1 cellular context compared by ENCODE assay signal in the genomic region with DNA sequence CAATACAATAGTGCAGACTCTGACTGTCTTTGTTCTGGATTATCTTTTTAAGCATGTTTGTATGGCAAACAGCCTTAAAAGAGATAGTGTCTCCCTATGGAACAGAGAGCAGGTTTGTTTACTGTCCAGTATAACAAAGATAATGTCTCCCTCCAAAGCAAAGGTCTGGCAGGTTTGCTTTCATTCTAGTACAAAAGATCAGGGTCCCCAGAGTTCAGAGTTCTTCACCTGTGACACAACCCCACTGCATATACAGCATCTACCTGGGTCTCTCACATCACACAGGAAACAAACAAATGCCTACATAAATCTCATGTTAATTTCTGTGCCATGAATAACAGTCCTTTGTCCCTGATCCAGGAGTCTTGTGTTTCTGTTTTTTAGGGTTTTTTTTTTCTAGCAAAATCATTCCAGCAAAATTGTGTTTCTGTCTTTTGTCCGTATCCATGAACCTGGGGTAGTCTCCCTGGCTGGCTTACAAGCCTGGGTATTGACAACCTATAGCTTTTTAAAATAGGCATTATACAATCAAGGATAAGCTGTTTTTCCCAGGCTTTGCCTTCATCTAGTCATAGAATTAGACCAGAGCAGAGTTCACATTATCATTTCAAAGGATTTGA.
TF ChIP-seq lines count a peak whose summit lies in the region.

No MANE protein-coding gene starts in this region.

TF ChIP-seq in HepG2, 621 proteins besides CTCF, POLR2A, EP300 and RAD21 (continued from another document and continues in another):
- TF ChIP-seq, protein P1, sequence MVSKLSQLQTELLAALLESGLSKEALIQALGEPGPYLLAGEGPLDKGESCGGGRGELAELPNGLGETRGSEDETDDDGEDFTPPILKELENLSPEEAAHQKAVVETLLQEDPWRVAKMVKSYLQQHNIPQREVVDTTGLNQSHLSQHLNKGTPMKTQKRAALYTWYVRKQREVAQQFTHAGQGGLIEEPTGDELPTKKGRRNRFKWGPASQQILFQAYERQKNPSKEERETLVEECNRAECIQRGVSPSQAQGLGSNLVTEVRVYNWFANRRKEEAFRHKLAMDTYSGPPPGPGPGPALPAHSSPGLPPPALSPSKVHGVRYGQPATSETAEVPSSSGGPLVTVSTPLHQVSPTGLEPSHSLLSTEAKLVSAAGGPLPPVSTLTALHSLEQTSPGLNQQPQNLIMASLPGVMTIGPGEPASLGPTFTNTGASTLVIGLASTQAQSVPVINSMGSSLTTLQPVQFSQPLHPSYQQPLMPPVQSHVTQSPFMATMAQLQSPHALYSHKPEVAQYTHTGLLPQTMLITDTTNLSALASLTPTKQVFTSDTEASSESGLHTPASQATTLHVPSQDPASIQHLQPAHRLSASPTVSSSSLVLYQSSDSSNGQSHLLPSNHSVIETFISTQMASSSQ (IDR thresholded peaks at IDR 0.05; ENCODE audit: low read depth): no peak
- TF ChIP-seq, protein P1 (CRISPR knock-in tag; IDR thresholded peaks at IDR 0.05; ENCODE audit: borderline replicate concordance): peak; percentile 41; the same call in 1 of the 2 replicates
- TF ChIP-seq RFXAP (CRISPR knock-in tag; IDR thresholded peaks at IDR 0.05; ENCODE audit: borderline replicate concordance) (no peak), ZNF552 (CRISPR knock-in tag; IDR thresholded peaks at IDR 0.05; ENCODE audit: borderline replicate concordance) (no peak), ZNF790 (CRISPR knock-in tag; IDR thresholded peaks at IDR 0.05; ENCODE audit: borderline replicate concordance) (no peak), ONECUT2 (CRISPR knock-in tag; IDR thresholded peaks at IDR 0.05) (peak; percentile 41; the same call in 1 of the 2 replicates), TGIF2 (CRISPR knock-in tag; IDR thresholded peaks at IDR 0.05) (no peak), JUN (CRISPR knock-in tag; IDR thresholded peaks at IDR 0.05) (no peak), ASH2L (IDR thresholded peaks at IDR 0.05; ENCODE audit: insufficient read length, low read depth, low read length) (peak; percentile 93), ZMYM4 (CRISPR knock-in tag; IDR thresholded peaks at IDR 0.05) (0 out of 2 replicates have a peak, but pooled peaks have one; percentile 14), ISL2 (CRISPR knock-in tag; IDR thresholded peaks at IDR 0.05) (peak; percentile 97), ZFP82 (CRISPR knock-in tag; IDR thresholded peaks at IDR 0.05; ENCODE audit: borderline replicate concordance) (no peak), ZBTB42 (CRISPR knock-in tag; IDR thresholded peaks at IDR 0.05) (no peak), ZNF34 (CRISPR knock-in tag; IDR thresholded peaks at IDR 0.05; ENCODE audit: borderline replicate concordance) (no peak), RFX1 (IDR thresholded peaks at IDR 0.05) (no peak), IRX3 (CRISPR knock-in tag; IDR thresholded peaks at IDR 0.05; ENCODE audit: borderline replicate concordance, low read depth) (no peak), PITX1 (CRISPR knock-in tag; IDR thresholded peaks at IDR 0.05) (peak; percentile 54; the same call in 1 of the 2 replicates), ZNF883 (CRISPR knock-in tag; IDR thresholded peaks at IDR 0.05; ENCODE audit: not compliant biosample characterization) (no peak), NFKBIZ (CRISPR knock-in tag; IDR thresholded peaks at IDR 0.05) (0 out of 2 replicates have a peak, but pooled peaks have one; percentile 64), ESRRA (CRISPR knock-in tag; IDR thresholded peaks at IDR 0.05; ENCODE audit: low read depth) (no peak), PAWR (CRISPR knock-in tag; IDR thresholded peaks at IDR 0.05; ENCODE audit: borderline replicate concordance) (no peak), NR2C2 (CRISPR knock-in tag; IDR thresholded peaks at IDR 0.05; ENCODE audit: borderline replicate concordance) (peak; percentile 66), ZNF546 (CRISPR knock-in tag; conservative IDR thresholded peaks at IDR 0.05) (no peak), ZNF430 (CRISPR knock-in tag; IDR thresholded peaks at IDR 0.05) (no peak), ZNF468 (CRISPR knock-in tag; IDR thresholded peaks at IDR 0.05) (no peak), ZNF260 (CRISPR knock-in tag; IDR thresholded peaks at IDR 0.05; ENCODE audit: borderline replicate concordance, low read depth) (no peak), ZNF33B (CRISPR knock-in tag; IDR thresholded peaks at IDR 0.05) (no peak), ZNF737 (CRISPR knock-in tag; IDR thresholded peaks at IDR 0.05; ENCODE audit: borderline replicate concordance) (no peak), PCBP2 (optimal IDR thresholded peaks at IDR 0.05; ENCODE audit: low read depth, low read length, poor library complexity, severe bottlenecking) (no peak)
- TF ChIP-seq, protein P2, sequence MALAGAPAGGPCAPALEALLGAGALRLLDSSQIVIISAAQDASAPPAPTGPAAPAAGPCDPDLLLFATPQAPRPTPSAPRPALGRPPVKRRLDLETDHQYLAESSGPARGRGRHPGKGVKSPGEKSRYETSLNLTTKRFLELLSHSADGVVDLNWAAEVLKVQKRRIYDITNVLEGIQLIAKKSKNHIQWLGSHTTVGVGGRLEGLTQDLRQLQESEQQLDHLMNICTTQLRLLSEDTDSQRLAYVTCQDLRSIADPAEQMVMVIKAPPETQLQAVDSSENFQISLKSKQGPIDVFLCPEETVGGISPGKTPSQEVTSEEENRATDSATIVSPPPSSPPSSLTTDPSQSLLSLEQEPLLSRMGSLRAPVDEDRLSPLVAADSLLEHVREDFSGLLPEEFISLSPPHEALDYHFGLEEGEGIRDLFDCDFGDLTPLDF (CRISPR knock-in tag; IDR thresholded peaks at IDR 0.05): no peak
- TF ChIP-seq, protein P3, sequence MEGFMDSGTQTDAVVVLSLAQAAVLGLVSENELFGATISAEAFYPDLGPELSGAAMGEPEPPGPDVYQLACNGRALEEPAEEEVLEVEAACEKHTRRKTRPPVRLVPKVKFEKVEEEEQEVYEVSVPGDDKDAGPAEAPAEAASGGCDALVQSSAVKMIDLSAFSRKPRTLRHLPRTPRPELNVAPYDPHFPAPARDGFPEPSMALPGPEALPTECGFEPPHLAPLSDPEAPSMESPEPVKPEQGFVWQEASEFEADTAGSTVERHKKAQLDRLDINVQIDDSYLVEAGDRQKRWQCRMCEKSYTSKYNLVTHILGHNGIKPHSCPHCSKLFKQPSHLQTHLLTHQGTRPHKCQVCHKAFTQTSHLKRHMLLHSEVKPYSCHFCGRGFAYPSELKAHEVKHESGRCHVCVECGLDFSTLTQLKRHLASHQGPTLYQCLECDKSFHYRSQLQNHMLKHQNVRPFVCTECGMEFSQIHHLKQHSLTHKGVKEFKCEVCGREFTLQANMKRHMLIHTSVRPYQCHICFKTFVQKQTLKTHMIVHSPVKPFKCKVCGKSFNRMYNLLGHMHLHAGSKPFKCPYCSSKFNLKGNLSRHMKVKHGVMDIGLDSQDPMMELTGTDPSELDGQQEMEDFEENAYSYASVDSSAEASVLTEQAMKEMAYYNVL (CRISPR knock-in tag; IDR thresholded peaks at IDR 0.05; ENCODE audit: borderline replicate concordance): peak; percentile 38; the same call in 1 of the 2 replicates
- TF ChIP-seq, protein P4, sequence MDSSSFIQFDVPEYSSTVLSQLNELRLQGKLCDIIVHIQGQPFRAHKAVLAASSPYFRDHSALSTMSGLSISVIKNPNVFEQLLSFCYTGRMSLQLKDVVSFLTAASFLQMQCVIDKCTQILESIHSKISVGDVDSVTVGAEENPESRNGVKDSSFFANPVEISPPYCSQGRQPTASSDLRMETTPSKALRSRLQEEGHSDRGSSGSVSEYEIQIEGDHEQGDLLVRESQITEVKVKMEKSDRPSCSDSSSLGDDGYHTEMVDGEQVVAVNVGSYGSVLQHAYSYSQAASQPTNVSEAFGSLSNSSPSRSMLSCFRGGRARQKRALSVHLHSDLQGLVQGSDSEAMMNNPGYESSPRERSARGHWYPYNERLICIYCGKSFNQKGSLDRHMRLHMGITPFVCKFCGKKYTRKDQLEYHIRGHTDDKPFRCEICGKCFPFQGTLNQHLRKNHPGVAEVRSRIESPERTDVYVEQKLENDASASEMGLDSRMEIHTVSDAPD (CRISPR knock-in tag; IDR thresholded peaks at IDR 0.05): no peak
- TF ChIP-seq, protein P5, sequence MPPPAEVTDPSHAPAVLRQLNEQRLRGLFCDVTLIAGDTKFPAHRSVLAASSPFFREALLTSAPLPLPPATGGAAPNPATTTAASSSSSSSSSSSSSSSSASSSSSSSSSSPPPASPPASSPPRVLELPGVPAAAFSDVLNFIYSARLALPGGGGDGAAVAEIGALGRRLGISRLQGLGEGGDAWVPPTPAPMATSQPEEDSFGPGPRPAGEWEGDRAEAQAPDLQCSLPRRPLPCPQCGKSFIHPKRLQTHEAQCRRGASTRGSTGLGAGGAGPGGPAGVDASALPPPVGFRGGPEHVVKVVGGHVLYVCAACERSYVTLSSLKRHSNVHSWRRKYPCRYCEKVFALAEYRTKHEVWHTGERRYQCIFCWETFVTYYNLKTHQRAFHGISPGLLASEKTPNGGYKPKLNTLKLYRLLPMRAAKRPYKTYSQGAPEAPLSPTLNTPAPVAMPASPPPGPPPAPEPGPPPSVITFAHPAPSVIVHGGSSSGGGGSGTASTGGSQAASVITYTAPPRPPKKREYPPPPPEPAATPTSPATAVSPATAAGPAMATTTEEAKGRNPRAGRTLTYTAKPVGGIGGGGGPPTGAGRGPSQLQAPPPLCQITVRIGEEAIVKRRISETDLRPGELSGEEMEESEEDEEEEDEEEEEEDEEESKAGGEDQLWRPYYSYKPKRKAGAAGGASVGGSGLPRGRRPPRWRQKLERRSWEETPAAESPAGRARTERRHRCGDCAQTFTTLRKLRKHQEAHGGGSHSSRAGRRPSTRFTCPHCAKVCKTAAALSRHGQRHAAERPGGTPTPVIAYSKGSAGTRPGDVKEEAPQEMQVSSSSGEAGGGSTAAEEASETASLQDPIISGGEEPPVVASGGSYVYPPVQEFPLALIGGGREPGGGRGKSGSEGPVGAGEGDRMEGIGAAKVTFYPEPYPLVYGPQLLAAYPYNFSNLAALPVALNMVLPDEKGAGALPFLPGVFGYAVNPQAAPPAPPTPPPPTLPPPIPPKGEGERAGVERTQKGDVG (CRISPR knock-in tag; IDR thresholded peaks at IDR 0.05; ENCODE audit: borderline replicate concordance): no peak
- TF ChIP-seq, protein P6, sequence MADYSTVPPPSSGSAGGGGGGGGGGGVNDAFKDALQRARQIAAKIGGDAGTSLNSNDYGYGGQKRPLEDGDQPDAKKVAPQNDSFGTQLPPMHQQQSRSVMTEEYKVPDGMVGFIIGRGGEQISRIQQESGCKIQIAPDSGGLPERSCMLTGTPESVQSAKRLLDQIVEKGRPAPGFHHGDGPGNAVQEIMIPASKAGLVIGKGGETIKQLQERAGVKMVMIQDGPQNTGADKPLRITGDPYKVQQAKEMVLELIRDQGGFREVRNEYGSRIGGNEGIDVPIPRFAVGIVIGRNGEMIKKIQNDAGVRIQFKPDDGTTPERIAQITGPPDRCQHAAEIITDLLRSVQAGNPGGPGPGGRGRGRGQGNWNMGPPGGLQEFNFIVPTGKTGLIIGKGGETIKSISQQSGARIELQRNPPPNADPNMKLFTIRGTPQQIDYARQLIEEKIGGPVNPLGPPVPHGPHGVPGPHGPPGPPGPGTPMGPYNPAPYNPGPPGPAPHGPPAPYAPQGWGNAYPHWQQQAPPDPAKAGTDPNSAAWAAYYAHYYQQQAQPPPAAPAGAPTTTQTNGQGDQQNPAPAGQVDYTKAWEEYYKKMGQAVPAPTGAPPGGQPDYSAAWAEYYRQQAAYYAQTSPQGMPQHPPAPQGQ (CRISPR knock-in tag; IDR thresholded peaks at IDR 0.05; ENCODE audit: borderline replicate concordance): no peak
- TF ChIP-seq, protein P7, sequence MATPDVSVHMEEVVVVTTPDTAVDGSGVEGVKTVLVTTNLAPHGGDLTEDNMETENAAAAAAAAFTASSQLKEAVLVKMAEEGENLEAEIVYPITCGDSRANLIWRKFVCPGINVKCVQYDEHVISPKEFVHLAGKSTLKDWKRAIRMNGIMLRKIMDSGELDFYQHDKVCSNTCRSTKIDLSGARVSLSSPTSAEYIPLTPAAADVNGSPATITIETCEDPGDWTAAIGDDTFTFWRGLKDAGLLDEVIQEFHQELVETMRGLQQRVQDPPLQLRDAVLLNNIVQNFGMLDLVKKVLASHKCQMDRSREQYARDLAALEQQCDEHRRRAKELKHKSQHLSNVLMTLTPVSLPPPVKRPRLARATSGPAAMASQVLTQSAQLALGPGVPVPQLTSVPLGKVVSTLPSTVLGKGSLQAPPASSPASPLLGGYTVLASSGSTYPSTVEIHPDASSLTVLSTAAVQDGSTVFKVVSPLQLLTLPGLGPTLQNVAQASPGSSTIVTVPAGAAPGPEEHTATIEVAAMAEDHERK (CRISPR knock-in tag; IDR thresholded peaks at IDR 0.05; ENCODE audit: low read depth): no peak
